18 cellular contexts compared by ENCODE assay signal in genomic region chr1:116359060-116359830, GRCh38. TPM values are rescaled to one million over a fixed set of nuclear protein-coding genes. Genes with fewer than 3 reads are reported as not detected.
A peak's percentile ranks its signal among the peaks of the same experiment; 100 is the strongest.
DNase-seq lines count a peak whose midpoint lies in the region; ATAC-seq, FAIRE-seq and TF ChIP-seq lines count a peak whose summit lies in the region.
"Had no signal": no experiment of that assay in that cellular context is flagged by ENCODE, and none has a peak within 500 bp of the region (broad histone marks: within the 10 kb centered on the region; RNA-seq: fewer than 3 reads in every experiment).

No MANE protein-coding gene starts in this region.

- 0% methylated on average over 2 of the region's 2 CpGs for WGBS in K562 (ENCODE audit: insufficient coverage, low coverage, missing lambda C conversion rate)

- no peaks in the 10 kb centered on the region for H3K36me3 ChIP-seq in breast epithelium
- H3K36me3 ChIP-seq in K562 (ENCODE audit: control insufficient read depth, insufficient read depth, low read length) = no peaks in the 10 kb centered on the region
- H3K36me3 ChIP-seq in keratinocyte (ENCODE audit: control insufficient read depth in 2 of 2, extremely low read depth in 1 of 2, insufficient read depth in 2 of 2, low read length in 2 of 2) = no peaks in the 10 kb centered on the region
- H3K36me3 ChIP-seq: colonic mucosa, neutrophil, sigmoid colon had no signal

- H3K9ac ChIP-seq in K562 (ENCODE audit: insufficient read depth in 1 of 2, low read depth in 2 of 2, low read length in 2 of 2) (no peak overlapping the region), keratinocyte (ENCODE audit: control insufficient read depth, extremely low read depth, insufficient read depth, low read length) (no peak overlapping the region)

- FAIRE-seq in K562 (lab: Jason Lieb, UNC) = no peak
- FAIRE-seq in keratinocyte (lab: Jason Lieb, UNC) = peak; percentile 13

- no peak for TF ChIP-seq RAD21 in K562 (CRISPR knock-in tag; conservative IDR thresholded peaks at IDR 0.05 in 1 of 2, IDR thresholded peaks at IDR 0.05 in 1 of 2)

- no peaks in the 10 kb centered on the region for H3K27me3 Mint-ChIP-seq in MCF 10A (ENCODE audit: insufficient read depth, unreplicated experiment)
- peaks cover 4% of the 10 kb centered on the region for H3K27me3 Mint-ChIP-seq in chondrocyte (ENCODE audit: low read depth)
- H3K27me3 Mint-ChIP-seq: activated naive CD8-positive, alpha-beta T cell treated with anti-CD3 and anti-CD28 coated beads for 36 hours; CD4-positive, alpha-beta T cell had no signal

- H3K9me1 ChIP-seq in K562 (ENCODE audit: control insufficient read depth, insufficient read depth, low read length) (no peaks in the 10 kb centered on the region), keratinocyte (ENCODE audit: control insufficient read depth, extremely low read depth, insufficient read depth, low read length) (no peaks in the 10 kb centered on the region)

- no peak for TF ChIP-seq EP300 in K562 (IDR thresholded peaks at IDR 0.05; ENCODE audit: low read length)

- H4K20me1 ChIP-seq in K562 (replicated peaks; ENCODE audit: control insufficient read depth, insufficient read depth, low read length) = no peaks in the 10 kb centered on the region
- no peaks in the 10 kb centered on the region for H4K20me1 ChIP-seq in keratinocyte (ENCODE audit: control insufficient read depth, extremely low read depth, insufficient read depth, low read length)

- DNase-seq in MCF 10A (ENCODE audit: unreplicated experiment) = peak; percentile 49
- DNase-seq in breast epithelium (ENCODE audit: low spot score in 2 of 2) = no peak
- DNase-seq in K562 (ENCODE audit: extremely low read depth in 1 of 4, low spot score in 3 of 4) = no peak
- no peak for DNase-seq in keratinocyte (ENCODE audit: low read depth, low spot score)
- DNase-seq in cardiac septum (ENCODE audit: low spot score) = no peak
- DNase-seq in chondrocyte (ENCODE audit: low spot score) = no peak
- DNase-seq in hippocampal formation (lab: John Stamatoyannopoulos, UW) = no peak
- DNase-seq: activated CD4-positive, alpha-beta T cell treated with anti-CD3 and anti-CD28 coated beads for 1 hour; activated naive CD8-positive, alpha-beta T cell treated with anti-CD3 and anti-CD28 coated beads for 36 hours; CD4-positive, alpha-beta T cell; colonic mucosa; GDM1; NCI-H345; sigmoid colon; stimulated activated CD4-positive, alpha-beta T cell treated with anti-CD3 and anti-CD28 coated beads, Interleukin-4, amount 100 ng/mL, for 4 hours; T-helper 1 cell had no signal

- no peaks in the 10 kb centered on the region for H3K36me3 Mint-ChIP-seq in MCF 10A (ENCODE audit: insufficient read depth, unreplicated experiment)
- H3K36me3 Mint-ChIP-seq in chondrocyte (ENCODE audit: low read depth) = no peaks in the 10 kb centered on the region
- H3K36me3 Mint-ChIP-seq: activated naive CD8-positive, alpha-beta T cell treated with anti-CD3 and anti-CD28 coated beads for 36 hours had no signal

- H3K27ac Mint-ChIP-seq in MCF 10A (ENCODE audit: low read depth, unreplicated experiment) = no peak overlapping the region
- no peak overlapping the region for H3K27ac Mint-ChIP-seq in chondrocyte (ENCODE audit: unreplicated experiment)
- H3K27ac Mint-ChIP-seq: CD4-positive, alpha-beta T cell had no signal

- peaks cover 24% of the 10 kb centered on the region for H3K4me1 Mint-ChIP-seq in MCF 10A (ENCODE audit: insufficient read depth, unreplicated experiment)
- peaks cover 18% of the 10 kb centered on the region for H3K4me1 Mint-ChIP-seq in chondrocyte (ENCODE audit: low read depth)

- no peak for TF ChIP-seq CTCF in MCF 10A (IDR thresholded peaks at IDR 0.05; ENCODE audit: unreplicated experiment)
- TF ChIP-seq CTCF in breast epithelium (IDR thresholded peaks at IDR 0.05) = no peak
- TF ChIP-seq CTCF in K562 (IDR thresholded peaks at IDR 0.05 in 2 of 3, conservative IDR thresholded peaks at IDR 0.05 in 1 of 3; ENCODE audit: insufficient read depth in 2 of 3, low read depth in 1 of 3, low read length in 3 of 3) = no peak
- no peak for TF ChIP-seq CTCF in keratinocyte (optimal IDR thresholded peaks at IDR 0.05 in 1 of 3, IDR thresholded peaks at IDR 0.05 in 1 of 3, conservative IDR thresholded peaks at IDR 0.05 in 1 of 3; ENCODE audit: extremely low read depth in 1 of 3, insufficient read depth in 2 of 3, low read length in 3 of 3)
- no peak for TF ChIP-seq CTCF in chondrocyte (IDR thresholded peaks at IDR 0.05)

- no peak overlapping the region for H3K4me2 ChIP-seq in K562 (ENCODE audit: insufficient read depth, low read length)
- no peak overlapping the region for H3K4me2 ChIP-seq in keratinocyte (ENCODE audit: control insufficient read depth, extremely low read depth, insufficient read depth, low read depth, low read length)

- H3K79me2 ChIP-seq in K562 (ENCODE audit: control insufficient read depth, insufficient read depth, low read length) (no peaks in the 10 kb centered on the region), keratinocyte (ENCODE audit: control insufficient read depth, insufficient read depth, low read length) (no peaks in the 10 kb centered on the region)

- H3K27ac ChIP-seq in breast epithelium = no peak overlapping the region
- no peak overlapping the region for H3K27ac ChIP-seq in K562 (ENCODE audit: extremely low read depth, low read depth, low read length)
- H3K27ac ChIP-seq in keratinocyte (ENCODE audit: control insufficient read depth, insufficient read depth, low read length) = no peak overlapping the region
- H3K27ac ChIP-seq: colonic mucosa, neutrophil, sigmoid colon had no signal

- POLR2A ChIA-PET in MCF 10A (lab: Yijun Ruan, JAX) (interaction anchor here (1.0 to 3.9 kb wide), 9 partner anchors 11 to 91 kb away, joined by 3 to 31 read pairs (median 6); partner anchors contain the start of gene ATP1A1), K562 (lab: Yijun Ruan, JAX) (interaction anchor here (1.3 to 1.6 kb wide), 4 partner anchors 10 to 125 kb away, joined by 3 to 6 read pairs (median 4); no protein-coding TSS in a partner anchor)

- BruUV-seq in MCF 10A (replicated peaks; lab: Mats Ljungman, UMichigan) = no TSS peak
- no TSS peak for BruUV-seq in K562 (replicated peaks; lab: Mats Ljungman, UMichigan)

- dilution Hi-C loops in keratinocyte (cut with MboI; ENCODE audit: extremely low pct_ligation_motif_present, low sequenced_read_pairs) = no loop called here

- intact Hi-C loops in MCF 10A (cut with micrococcal nuclease) = no loop called here
- intact Hi-C loops in breast epithelium (cut with DNase I; ENCODE audit: low total_unique reads) = no loop called here
- intact Hi-C loops in K562 (cut with micrococcal nuclease) = no loop called here
- intact Hi-C loops in cardiac septum (cut with DNase I) = no loop called here

- ATAC-seq in K562 (no peak), HG02623 (IDR thresholded peaks at IDR 0.05; ENCODE audit: unreplicated experiment) (no peak)

- H3K9me3 Mint-ChIP-seq in MCF 10A (ENCODE audit: unreplicated experiment) = no peaks in the 10 kb centered on the region
- no peaks in the 10 kb centered on the region for H3K9me3 Mint-ChIP-seq in chondrocyte (ENCODE audit: low read depth)
- H3K9me3 Mint-ChIP-seq: activated naive CD8-positive, alpha-beta T cell treated with anti-CD3 and anti-CD28 coated beads for 36 hours; CD4-positive, alpha-beta T cell had no signal

- H3K27me3 ChIP-seq in breast epithelium = no peaks in the 10 kb centered on the region
- H3K27me3 ChIP-seq in K562 (ENCODE audit: control insufficient read depth in 2 of 2, insufficient read depth in 2 of 2, low read length in 2 of 2) = no peaks in the 10 kb centered on the region; a peak in 1 of 5 replicates
- H3K27me3 ChIP-seq in keratinocyte (ENCODE audit: control insufficient read depth, extremely low read depth, insufficient read depth, low read length) = no peaks in the 10 kb centered on the region
- H3K27me3 ChIP-seq: colonic mucosa, sigmoid colon had no signal

- in situ Hi-C loops in K562 (cut with MboI) = no loop called here

- H3K4me3 Mint-ChIP-seq in MCF 10A (ENCODE audit: unreplicated experiment) = no peak overlapping the region
- no peak overlapping the region for H3K4me3 Mint-ChIP-seq in chondrocyte (ENCODE audit: unreplicated experiment)
- H3K4me3 Mint-ChIP-seq: activated naive CD8-positive, alpha-beta T cell treated with anti-CD3 and anti-CD28 coated beads for 36 hours; CD4-positive, alpha-beta T cell had no signal

- H3K4me1 ChIP-seq in breast epithelium (no peaks in the 10 kb centered on the region), K562 (replicated peaks in 1 of 2; ENCODE audit: control insufficient read depth in 2 of 2, insufficient read depth in 2 of 2, low read length in 2 of 2) (no peaks in the 10 kb centered on the region; a peak in 1 of 5 replicates), keratinocyte (ENCODE audit: control insufficient read depth, extremely low read depth, insufficient read depth, low read length) (peaks cover 12% of the 10 kb centered on the region)
- H3K4me1 ChIP-seq: colonic mucosa, sigmoid colon had no signal

- TF ChIP-seq POLR2A in breast epithelium (IDR thresholded peaks at IDR 0.05) (no peak), K562 (conservative IDR thresholded peaks at IDR 0.05) (no peak)

- CTCF ChIA-PET in MCF 10A (lab: Yijun Ruan, JAX) = interaction anchor here (0.5 to 1.6 kb wide), 6 partner anchors 12 to 412 kb away, joined by 3 to 7 read pairs (median 3); no protein-coding TSS in a partner anchor
- CTCF ChIA-PET in K562 (lab: Yijun Ruan, JAX; ENCODE audit: low intra/inter-chr PET ratio) = interaction anchor here (1.6 kb wide), 1 partner anchor 220 kb away, joined by 4 read pairs; no protein-coding TSS in a partner anchor

- no peak overlapping the region for H3K4me3 ChIP-seq in breast epithelium
- H3K4me3 ChIP-seq in K562 = no peak overlapping the region
- no peak overlapping the region for H3K4me3 ChIP-seq in keratinocyte (ENCODE audit: control insufficient read depth in 2 of 3, extremely low read depth in 1 of 3, insufficient read depth in 2 of 3, low read depth in 1 of 3, low read length in 3 of 3)
- H3K4me3 ChIP-seq: colonic mucosa, sigmoid colon had no signal

- no peak overlapping the region for H2AFZ ChIP-seq in K562 (ENCODE audit: low read depth, low read length)
- no peak overlapping the region for H2AFZ ChIP-seq in keratinocyte (ENCODE audit: control insufficient read depth, low read length)

- no peaks in the 10 kb centered on the region for H3K9me3 ChIP-seq in breast epithelium
- no peaks in the 10 kb centered on the region for H3K9me3 ChIP-seq in K562 (replicated peaks; ENCODE audit: control insufficient read depth, insufficient read depth, low read depth, low read length)
- H3K9me3 ChIP-seq in keratinocyte (ENCODE audit: control insufficient read depth, low read depth, low read length) = no peaks in the 10 kb centered on the region
- H3K9me3 ChIP-seq: colonic mucosa, neutrophil, sigmoid colon had no signal

RNA-seq across cellular contexts. Expression of gene ATP1A1, which starts 13.8 kb away (rescaled TPM):
- total RNA-seq in MCF 10A (2022) = 361 and 378 TPM in 2 replicates
- 100 to 1,000 TPM; 235 to 423 (median 331) TPM for total RNA-seq in breast epithelium
- total RNA-seq in K562 (2011; cell fraction: chromatin; rRNA removed; ENCODE audit: low replicate concordance) = 725 and 867 TPM in 2 replicates
- 1,035 and 1,106 TPM in 2 replicates for total RNA-seq in K562 (2011; cell fraction: nucleolus; rRNA removed)
- 881 and 968 TPM in 2 replicates for total RNA-seq in K562 (2011; cell fraction: nucleoplasm; rRNA removed)
- 234 and 262 TPM in 2 replicates for total RNA-seq in K562 (2014; rRNA removed)
- 109 and 122 TPM in 2 replicates for total RNA-seq in K562 (2014; rRNA removed; fragmentation: Illumina TruSeq; extraction: Trizol)
- 99.3 and 103 TPM in 2 replicates for total RNA-seq in K562 (2015; rRNA removed; fragmentation: Illumina TruSeq; extraction: Trizol)
- 319 and 354 TPM in 2 replicates for total RNA-seq in K562 (2021)
- polyA plus RNA-seq in K562 (2011; rRNA removed) = 358 and 513 TPM in 2 replicates
- 378 and 399 TPM in 2 replicates for polyA plus RNA-seq in K562 (2011; cell fraction: cytosol; rRNA removed)
- 255 and 257 TPM in 2 replicates for polyA plus RNA-seq in K562 (2011; cell fraction: nucleus; rRNA removed)
- polyA plus RNA-seq in K562 (2012) = 185 and 295 TPM in 2 replicates
- polyA plus RNA-seq in K562 (2014; fragmentation: Illumina TruSeq; extraction: Trizol) = 358 and 388 TPM in 2 replicates
- polyA plus RNA-seq in K562 (2014; fragmentation: Nextera tagmentation; extraction: Ambion mirVana) = 100 to 1,000 TPM; 113 to 135 TPM
- polyA plus RNA-seq in K562 (2014; rRNA removed) = 261 and 293 TPM in 2 replicates
- 616 and 874 TPM in 2 replicates for polyA minus RNA-seq in K562 (2011; rRNA and poly(A)+ RNA removed)
- polyA minus RNA-seq in K562 (2011; cell fraction: cytosol; rRNA and poly(A)+ RNA removed) = 258 and 300 TPM in 2 replicates
- 138 and 192 TPM in 2 replicates for polyA minus RNA-seq in K562 (2011; cell fraction: nucleus; rRNA and poly(A)+ RNA removed)
- 357 to 412 TPM (median 381 TPM) in 3 replicates for polyA plus RNA-seq in keratinocyte
- 305 TPM for polyA plus RNA-seq in keratinocyte (2011; ENCODE audit: low read depth)
- 239 and 241 TPM in 2 replicates for polyA plus RNA-seq in keratinocyte (2011; cell fraction: cytosol; rRNA removed)
- polyA plus RNA-seq in keratinocyte (2011; cell fraction: nucleus; rRNA removed) = 486 and 517 TPM in 2 replicates
- polyA plus RNA-seq in keratinocyte (2012; ENCODE audit: low replicate concordance) = 252 and 318 TPM in 2 replicates
- 225 to 603 TPM (median 478 TPM) in 3 replicates for polyA minus RNA-seq in keratinocyte
- polyA minus RNA-seq in keratinocyte (2011; cell fraction: cytosol; rRNA and poly(A)+ RNA removed) = 257 TPM
- 329 and 500 TPM in 2 replicates for polyA minus RNA-seq in keratinocyte (2011; cell fraction: nucleus; rRNA and poly(A)+ RNA removed)
- 192 TPM for total RNA-seq in cardiac septum
- total RNA-seq in chondrocyte = 171 to 196 TPM (median 188 TPM) in 3 replicates
